In genomic region chr12:55072093-55072492, GRCh38 we compare ENCODE assay signal across 8 cellular contexts. TPM values are rescaled to one million over a fixed set of nuclear protein-coding genes. Genes with fewer than 3 reads are reported as not detected.
DNase-seq lines count a peak whose midpoint lies in the region; ATAC-seq, FAIRE-seq and TF ChIP-seq lines count a peak whose summit lies in the region.

No MANE protein-coding gene starts in this region.

- peak; percentile 63 for DNase-seq in NT2/D1 (ENCODE audit: low read depth, low spot score)
- peak; percentile 68 for DNase-seq in activated T-cell treated with anti-CD3 and anti-CD28 coated beads for 4 hours
- DNase-seq in foreskin keratinocyte: peak in 1 of 2 donors; percentile 29
- peak; percentile 40 for DNase-seq in small intestine
- no peak for DNase-seq in epidermal melanocyte (ENCODE audit: insufficient read length, low spot score)
- DNase-seq in posterior vena cava (ENCODE audit: low spot score): no peak

- WGBS in small intestine, 3 donors: 29 to 47% (median 36%) methylated on average over 3 of the region's 3 CpGs

- H3K27ac ChIP-seq in foreskin keratinocyte: no peak overlapping the region
- no peak overlapping the region for H3K27ac ChIP-seq in small intestine (ENCODE audit: low read depth in 1 of 2, low read length in 1 of 2)

- no peaks in the 10 kb centered on the region for H3K27me3 ChIP-seq in NT2/D1 (ENCODE audit: insufficient read depth, insufficient read length)
- H3K27me3 ChIP-seq in foreskin keratinocyte: peaks cover 4% of the 10 kb centered on the region
- H3K27me3 ChIP-seq in small intestine (ENCODE audit: control insufficient read depth in 2 of 2, insufficient read depth in 2 of 2, low read length in 2 of 2): no peaks in the 10 kb centered on the region

- intact Hi-C loops in posterior vena cava (cut with DNase I): loop anchor here in 1 of 2 donors (10.0 kb wide), 1 partner anchor 77 kb away; no protein-coding TSS in a partner anchor

- H3K9ac ChIP-seq in NT2/D1 (ENCODE audit: insufficient read length, low read depth): no peak overlapping the region

- TF ChIP-seq CTCF in GM12875 (IDR thresholded peaks at IDR 0.05; ENCODE audit: borderline replicate concordance, insufficient read depth, low read depth, low read length): peak; percentile 82
- peak; percentile 67 for TF ChIP-seq CTCF in foreskin keratinocyte (conservative IDR thresholded peaks at IDR 0.05)

- ATAC-seq in HG03095 (IDR thresholded peaks at IDR 0.05; ENCODE audit: unreplicated experiment): peak; percentile 58
- ATAC-seq in foreskin keratinocyte: peak; percentile 59

- FAIRE-seq in small intestine (lab: Jason Lieb, UNC): no peak

- H3K4me3 ChIP-seq in GM12875 (ENCODE audit: low read depth, low read length) (no peak overlapping the region), NT2/D1 (ENCODE audit: insufficient read length, low read depth) (no peak overlapping the region), small intestine (ENCODE audit: low read depth in 1 of 2, low read length in 2 of 2) (no peak overlapping the region)

- H3K36me3 ChIP-seq in NT2/D1 (ENCODE audit: insufficient read depth, insufficient read length, low read length) (no peaks in the 10 kb centered on the region), small intestine (ENCODE audit: control insufficient read depth in 2 of 2, insufficient read depth in 2 of 2, low read length in 2 of 2) (no peaks in the 10 kb centered on the region)

- H3K9me3 ChIP-seq in NT2/D1 (ENCODE audit: insufficient read depth, low read length): no peaks in the 10 kb centered on the region
- H3K9me3 ChIP-seq in small intestine (ENCODE audit: control insufficient read depth, low read depth): no peaks in the 10 kb centered on the region

- peaks cover 3% of the 10 kb centered on the region for H3K4me1 ChIP-seq in NT2/D1 (ENCODE audit: insufficient read depth, insufficient read length)
- no peaks in the 10 kb centered on the region for H3K4me1 ChIP-seq in foreskin keratinocyte
- H3K4me1 ChIP-seq in small intestine (ENCODE audit: control insufficient read depth in 2 of 2, insufficient read depth in 1 of 2, low read depth in 1 of 2, low read length in 1 of 2): no peaks in the 10 kb centered on the region

RNA-seq across cellular contexts. Expression of gene NEUROD4, which starts 52.3 kb away (rescaled TPM):
- total RNA-seq in foreskin keratinocyte: not detected in 2 replicates
- not detected in 2 replicates for polyA plus RNA-seq in foreskin keratinocyte
- polyA plus RNA-seq in small intestine: not detected
- total RNA-seq in posterior vena cava: not detected

RNA-seq across cellular contexts. Expression of gene OR9K2, which starts 54.1 kb away (rescaled TPM):
- total RNA-seq in foreskin keratinocyte: not detected in 2 replicates
- polyA plus RNA-seq in foreskin keratinocyte: not detected in 2 replicates
- not detected for polyA plus RNA-seq in small intestine
- not detected for total RNA-seq in posterior vena cava

Comparison
In these comparisons a context has a peak if more than half of its experiments do, and no peak if none do; other contexts are left out.
1. DNase-seq: peak in NT2/D1 (single experiment), activated T-cell treated with anti-CD3 and anti-CD28 coated beads for 4 hours (single experiment) and small intestine (single experiment); none in epidermal melanocyte (single experiment) and posterior vena cava (single experiment).